Comparison of ENCODE assay signal across 9 cellular contexts in the genomic region with DNA sequence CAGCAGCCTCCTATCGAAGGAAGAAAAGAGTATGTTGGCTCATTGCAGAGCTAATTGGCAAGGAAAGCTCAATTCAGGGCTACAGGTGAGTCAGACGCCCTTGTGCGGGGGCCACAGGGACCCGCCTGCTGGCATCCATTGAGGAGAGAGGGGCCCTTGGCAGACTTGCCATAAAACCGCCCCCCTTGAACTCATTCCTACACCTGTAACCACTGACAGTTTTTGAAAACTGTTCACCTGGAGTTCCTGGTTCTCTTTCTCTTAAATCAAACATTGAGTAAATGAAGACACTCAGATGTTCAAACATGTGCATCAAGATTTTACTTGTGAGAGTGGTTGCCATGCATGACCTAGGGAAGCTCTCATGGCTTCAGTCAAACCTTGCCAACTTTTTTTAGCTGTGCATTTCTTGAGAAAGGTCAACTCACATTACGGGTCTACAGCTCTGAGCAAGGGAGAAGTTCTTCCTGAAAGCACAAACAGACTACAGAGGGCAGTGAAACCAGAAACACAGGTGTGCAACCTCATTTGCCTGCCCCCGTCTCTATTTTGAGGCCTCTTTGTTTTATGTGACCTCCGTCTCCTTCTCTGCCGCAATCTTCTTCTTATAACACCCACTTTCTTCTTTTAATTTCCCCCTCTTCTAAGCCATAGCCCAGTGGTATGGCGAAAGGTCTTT.
DNase-seq lines count a peak whose midpoint lies in the region; ATAC-seq and TF ChIP-seq lines count a peak whose summit lies in the region.
"Had no signal": no experiment of that assay in that cellular context is flagged by ENCODE, and none has a peak within 500 bp of the region (broad histone marks: within the 10 kb centered on the region; RNA-seq: fewer than 3 reads in every experiment).

No MANE protein-coding gene starts in this region.

- no peaks in the 10 kb centered on the region for H3K27me3 ChIP-seq in dorsolateral prefrontal cortex
- H3K27me3 ChIP-seq: cardiac muscle cell had no signal

- H3K27ac ChIP-seq in dorsolateral prefrontal cortex: peak overlapping the region in 3 of 59 donors; percentile 12 to 37 (median 16)

- H3K4me1 Mint-ChIP-seq in effector memory CD8-positive, alpha-beta T cell (ENCODE audit: low read depth in 2 of 2): peaks cover 12 to 15% of the 10 kb centered on the region in 2 donors

- H3K4me3 Mint-ChIP-seq in effector memory CD8-positive, alpha-beta T cell: peak overlapping the region in 1 of 2 donors; percentile 36

- intact Hi-C loops in dorsolateral prefrontal cortex (cut with DNase I): no loop called here

- no peaks in the 10 kb centered on the region for H3K9me3 Mint-ChIP-seq in effector memory CD8-positive, alpha-beta T cell

- peak overlapping the region; percentile 33 to 60 for H3K27ac Mint-ChIP-seq in effector memory CD8-positive, alpha-beta T cell

- H3K36me3 Mint-ChIP-seq in effector memory CD8-positive, alpha-beta T cell (ENCODE audit: insufficient read depth): peaks cover 7% of the 10 kb centered on the region

- TF ChIP-seq CTCF in GM12864 (IDR thresholded peaks at IDR 0.05; ENCODE audit: low read depth, low read length, missing control alignments) (no peak), dorsolateral prefrontal cortex (IDR thresholded peaks at IDR 0.05 in 54 of 56, conservative IDR thresholded peaks at IDR 0.05 in 2 of 56; ENCODE audit: low read depth in 1 of 56, partially characterized antibody in 56 of 56) (no peak)

- peak overlapping the region; percentile 36 for H3K4me3 ChIP-seq in GM12864 (ENCODE audit: low read depth, low read length)
- H3K4me3 ChIP-seq in dorsolateral prefrontal cortex: no peak overlapping the region
- H3K4me3 ChIP-seq: cardiac muscle cell had no signal

- ATAC-seq in GM19467 (IDR thresholded peaks at IDR 0.05; ENCODE audit: unreplicated experiment) (peak; percentile 68), HG03439 (IDR thresholded peaks at IDR 0.05; ENCODE audit: unreplicated experiment) (peak; percentile 68)
- ATAC-seq in effector memory CD8-positive, alpha-beta T cell (replicated peaks): no peak

- DNase-seq in GM12864 (ENCODE audit: low read depth) (peak; percentile 92), dorsolateral prefrontal cortex (no peak), COLO829 (ENCODE audit: low spot score) (no peak), T-helper 9 cell (no peak), cerebellar nuclear complex (lab: John Stamatoyannopoulos, UW) (no peak)
- DNase-seq in effector memory CD8-positive, alpha-beta T cell: no peak

- peaks cover 0 to 26% of the 10 kb centered on the region in 2 donors for H3K27me3 Mint-ChIP-seq in effector memory CD8-positive, alpha-beta T cell
